8 cellular contexts compared by ENCODE assay signal in genomic region chr19:29844891-29845575, GRCh38. TPM values are rescaled to one million over a fixed set of nuclear protein-coding genes. Genes with fewer than 3 reads are reported as not detected.
DNase-seq lines count a peak whose midpoint lies in the region; FAIRE-seq and TF ChIP-seq lines count a peak whose summit lies in the region.

No MANE protein-coding gene starts in this region.

- H3K79me2 ChIP-seq in H1 (ENCODE audit: control insufficient read depth in 1 of 2, insufficient read depth in 2 of 2, low read length in 2 of 2): no peaks in the 10 kb centered on the region

- H2BK15ac ChIP-seq in H1 (ENCODE audit: low read length): no peak overlapping the region

- DNase-seq in COLO829 (ENCODE audit: low spot score): peak; percentile 90
- DNase-seq in GM20000 (ENCODE audit: low spot score): peak; percentile 97
- peak; percentile 53 for DNase-seq in HS-27A (ENCODE audit: low read depth)
- DNase-seq in NK-92 treated with Interleukin-12 subunit alpha and Interleukin-12 subunit beta, amount 100 ng/mL, for 24 hours (lab: John Stamatoyannopoulos, UW): peak; percentile 92
- DNase-seq in activated CD8-positive, alpha-beta memory T cell treated with anti-CD3 and anti-CD28 coated beads for 4 hours (ENCODE audit: low read depth in 2 of 2): peak; percentile 93 to 94
- peak; percentile 83 to 95 for DNase-seq in H1 (ENCODE audit: low read depth in 1 of 2, low spot score in 2 of 2)
- peak; percentile 91 for DNase-seq in stimulated activated CD8-positive, alpha-beta memory T cell treated with anti-CD3 and anti-CD28 coated beads, Interleukin-15, amount 100 ng/mL, for 1 hour (ENCODE audit: low read depth)

- TF ChIP-seq EP300 in H1 (IDR thresholded peaks at IDR 0.05; ENCODE audit: borderline replicate concordance in 1 of 2, low read depth in 2 of 2, low read length in 2 of 2): no peak

- no peak overlapping the region for H4K8ac ChIP-seq in H1 (ENCODE audit: extremely low read depth, insufficient read depth, low read length)

- no peak overlapping the region for H2BK12ac ChIP-seq in H1 (ENCODE audit: low read depth, low read length)

- H3K4ac ChIP-seq in H1 (replicated peaks; ENCODE audit: insufficient read length, low read depth, low read length): no peak overlapping the region

- H4K5ac ChIP-seq in H1 (ENCODE audit: insufficient read length, low read depth, low read length): no peak overlapping the region

- peaks cover 0 to 4% of the 10 kb centered on the region in 2 experiments for H4K20me1 ChIP-seq in H1 (replicated peaks in 1 of 2; ENCODE audit: control insufficient read depth in 1 of 2, insufficient read depth in 2 of 2, low read length in 2 of 2)

- H3K23ac ChIP-seq in H1 (ENCODE audit: insufficient read length): no peak overlapping the region

- H3K9me3 ChIP-seq in H1 (ENCODE audit: insufficient read depth in 2 of 2, low read depth in 1 of 2, low read length in 1 of 2) (no peaks in the 10 kb centered on the region), mesodermal cell (ENCODE audit: control insufficient read depth, low read length) (no peaks in the 10 kb centered on the region)

- TF ChIP-seq RAD21 in H1 (IDR thresholded peaks at IDR 0.05 in 1 of 2, conservative IDR thresholded peaks at IDR 0.05 in 1 of 2; ENCODE audit: low read depth in 2 of 2, low read length in 2 of 2): no peak

- peaks cover 0 to 15% (median 4%) of the 10 kb centered on the region in 4 experiments; a peak in 5 of 7 replicates for H3K4me1 ChIP-seq in H1 (replicated peaks in 1 of 4; ENCODE audit: control insufficient read depth in 3 of 4, insufficient read depth in 4 of 4, low read length in 3 of 4)
- peaks cover 30% of the 10 kb centered on the region for H3K4me1 ChIP-seq in mesodermal cell (ENCODE audit: control insufficient read depth, insufficient read depth, low read length, poor library complexity, severe bottlenecking)

- H4K91ac ChIP-seq in H1 (replicated peaks; ENCODE audit: insufficient read length, low read length): no peak overlapping the region

- H3K79me1 ChIP-seq in H1 (ENCODE audit: low read depth, low read length): no peaks in the 10 kb centered on the region

- H3K36me3 ChIP-seq in H1 (ENCODE audit: control insufficient read depth in 2 of 4, insufficient read depth in 4 of 4, low read length in 3 of 4): no peaks in the 10 kb centered on the region
- H3K36me3 ChIP-seq in mesodermal cell (ENCODE audit: control insufficient read depth, insufficient read depth, low read length): no peaks in the 10 kb centered on the region

- H2BK5ac ChIP-seq in H1 (ENCODE audit: low read depth, low read length): no peak overlapping the region; the same call in 1 of the 2 replicates

- peak overlapping the region; percentile 95 for H2AFZ ChIP-seq in H1 (ENCODE audit: low read length)

- TF ChIP-seq POLR2A in H1 (IDR thresholded peaks at IDR 0.05; ENCODE audit: control extremely low read depth in 1 of 2, low read depth in 2 of 2, low read length in 2 of 2): peak in 1 of 2 experiments; percentile 40; a peak in 1 of 3 replicates

- no peak overlapping the region for H3K18ac ChIP-seq in H1 (ENCODE audit: extremely low read depth, low read length)

- no peak overlapping the region for H2AK5ac ChIP-seq in H1 (ENCODE audit: low read depth, low read length)

- no peak overlapping the region for H3K14ac ChIP-seq in H1 (ENCODE audit: insufficient read length)

- peaks cover 15% of the 10 kb centered on the region; the same call in 1 of the 2 replicates for H3K23me2 ChIP-seq in H1 (ENCODE audit: low read depth, low read length)

- 1% methylated on average over 16 of the region's 49 CpGs; no CpG with 5 or more reads in 1 of the 2 experiments for WGBS in H1 (ENCODE audit: extremely low coverage in 1 of 2, insufficient coverage in 1 of 2, insufficient read length in 1 of 2, insufficient replicate concordance in 2 of 2, low coverage in 1 of 2, low lambda C conversion rate in 2 of 2, missing lambda C conversion rate in 1 of 2), 2 experiments
- WGBS in mesodermal cell (ENCODE audit: insufficient coverage in 2 of 2), 2 experiments: 0 to 1% methylated on average over 23 to 43 of the region's 49 CpGs

- no peak overlapping the region for H2BK120ac ChIP-seq in H1 (replicated peaks; ENCODE audit: low read depth, low read length)

- TF ChIP-seq CTCF in GM20000 (IDR thresholded peaks at IDR 0.05; ENCODE audit: extremely low read depth, missing control alignments): no peak
- TF ChIP-seq CTCF in H1 (IDR thresholded peaks at IDR 0.05; ENCODE audit: control extremely low read depth in 1 of 3, insufficient read depth in 1 of 3, low read depth in 1 of 3, low read length in 3 of 3): no peak

- H3K27ac ChIP-seq in H1 (ENCODE audit: low read depth, low read length): no peak overlapping the region
- H3K27ac ChIP-seq in mesodermal cell (ENCODE audit: low read depth, low read length, severe bottlenecking): peak overlapping the region; percentile 76

- no peak for FAIRE-seq in H1 (lab: Jason Lieb, UNC)

- peak overlapping the region in 3 of 4 experiments; percentile 38 to 56 (median 49); a peak in 3 of 7 replicates for H3K9ac ChIP-seq in H1 (replicated peaks in 1 of 4; ENCODE audit: extremely low read depth in 1 of 4, low read depth in 3 of 4, low read length in 3 of 4)

- H3K4me2 ChIP-seq in H1 (ENCODE audit: insufficient read depth in 1 of 2, low read depth in 2 of 2, low read length in 2 of 2): peak overlapping the region; percentile 88 to 100

- CTCF ChIA-PET in H1 (lab: Charles Lee; ENCODE audit: partially characterized antibody): interaction anchor here (1.4 to 2.0 kb wide), 4 partner anchors 13 to 59 kb away, joined by 3 to 7 read pairs (median 5); no protein-coding TSS in a partner anchor

- no peak overlapping the region for H2BK20ac ChIP-seq in H1 (ENCODE audit: low read length)

- POLR2A ChIA-PET in H1 (lab: Charles Lee; ENCODE audit: partially characterized antibody): interaction anchor here (0.7 to 1.1 kb wide), 3 partner anchors 10 to 97 kb away, joined by 3 to 4 read pairs (median 3); partner anchors contain the start of gene URI1

- no peak overlapping the region for H3K56ac ChIP-seq in H1 (replicated peaks; ENCODE audit: insufficient read length, low read depth, low read length)

- H3K4me3 ChIP-seq in H1 (ENCODE audit: extremely low read depth in 1 of 4, insufficient read depth in 2 of 4, low read depth in 3 of 4, low read length in 4 of 4) (peak overlapping the region; percentile 61 to 86 (median 81)), mesodermal cell (ENCODE audit: extremely low read depth, insufficient read depth, low read length, poor library complexity, severe bottlenecking) (peak overlapping the region; percentile 59)

- peaks cover 0 to 10% (median 7%) of the 10 kb centered on the region in 4 experiments; a peak in 4 of 7 replicates for H3K27me3 ChIP-seq in H1 (replicated peaks in 1 of 4; ENCODE audit: control insufficient read depth in 3 of 4, extremely low read depth in 1 of 4, insufficient read depth in 3 of 4, low read length in 3 of 4)

TF ChIP-seq in H1, 55 proteins besides CTCF, POLR2A, EP300 and RAD21 (continues in another document):
- TF ChIP-seq KDM5A (IDR thresholded peaks at IDR 0.05; ENCODE audit: low read length) (no peak), RXRA (IDR thresholded peaks at IDR 0.05; ENCODE audit: insufficient read depth, low read depth, low read length) (no peak), BRCA1 (IDR thresholded peaks at IDR 0.05; ENCODE audit: low read depth, low read length) (no peak), NRF1 (IDR thresholded peaks at IDR 0.05; ENCODE audit: low read depth, low read length) (no peak), BCL11A (IDR thresholded peaks at IDR 0.05; ENCODE audit: low read depth in 2 of 2, low read length in 2 of 2) (no peak), TBP (IDR thresholded peaks at IDR 0.05; ENCODE audit: low read depth, low read length) (peak; percentile 51; the same call in 1 of the 2 replicates), TAF1 (IDR thresholded peaks at IDR 0.05; ENCODE audit: low read depth, low read length) (0 out of 2 replicates have a peak, but pooled peaks have one; percentile 35), HDAC6 (IDR thresholded peaks at IDR 0.05; ENCODE audit: low read depth, low read length) (no peak), SAP30 (IDR thresholded peaks at IDR 0.05; ENCODE audit: insufficient read depth, insufficient replicate concordance, low read length) (no peak), KDM4A (IDR thresholded peaks at IDR 0.05; ENCODE audit: low read depth, low read length, severe bottlenecking) (peak; percentile 85), MAX (IDR thresholded peaks at IDR 0.05) (peak; percentile 50), BACH1 (IDR thresholded peaks at IDR 0.05; ENCODE audit: low read length) (no peak), E2F6 (IDR thresholded peaks at IDR 0.05) (peak; percentile 24; the same call in 1 of the 2 replicates), SIRT6 (IDR thresholded peaks at IDR 0.05; ENCODE audit: low read length) (no peak), POLR2AphosphoS5 (IDR thresholded peaks at IDR 0.05; ENCODE audit: low read depth, low read length) (peak; percentile 54; the same call in 1 of the 2 replicates), SIN3A (conservative IDR thresholded peaks at IDR 0.05 in 1 of 2, IDR thresholded peaks at IDR 0.05 in 1 of 2; ENCODE audit: low read depth in 1 of 2, low read length in 2 of 2) (peak; percentile 9 to 52; a peak in 1 of 4 replicates), EZH2 (IDR thresholded peaks at IDR 0.05; ENCODE audit: low read depth, low read length, severe bottlenecking) (no peak), CREB1 (IDR thresholded peaks at IDR 0.05) (peak; percentile 57)

RNA-seq across cellular contexts. Expression of gene CCNE1, which starts 33.2 kb away (rescaled TPM):
- 41.2 and 43.2 TPM in 2 replicates for total RNA-seq in H1 (2021; fragmentation: NEBNext Ultra II Directional; extraction: Animal tissue kit (Norgen Biotek cat#: 25700))
- 31.8 and 44.6 TPM in 2 replicates for polyA plus RNA-seq in H1 (2011; rRNA removed)
- 40.3 TPM for polyA plus RNA-seq in H1 (2011; cell fraction: cytosol; rRNA removed)
- 26.6 TPM for polyA plus RNA-seq in H1 (2011; cell fraction: nucleus; rRNA removed)
- 43.1 to 49.6 TPM (median 44.6 TPM) in 4 replicates for polyA plus RNA-seq in H1 (2012, experiment 1 of 2)
- 34.6 TPM for polyA plus RNA-seq in H1 (2012, experiment 2 of 2)
- 35.1 TPM for polyA plus RNA-seq in H1 (2013, experiment 1 of 2)
- 37.0 TPM for polyA plus RNA-seq in H1 (2013, experiment 2 of 2)
- 16.9 and 20.4 TPM in 2 replicates for polyA minus RNA-seq in H1 (2011; rRNA and poly(A)+ RNA removed)
- polyA minus RNA-seq in H1 (2011; cell fraction: cytosol; rRNA and poly(A)+ RNA removed): 12.8 TPM
- 13.8 TPM for polyA minus RNA-seq in H1 (2011; cell fraction: nucleus; rRNA and poly(A)+ RNA removed)
- polyA plus RNA-seq in mesodermal cell (2013, experiment 1 of 2): 14.0 TPM
- polyA plus RNA-seq in mesodermal cell (2013, experiment 2 of 2): 14.5 TPM
